7 cellular contexts compared by ENCODE assay signal in the genomic region with DNA sequence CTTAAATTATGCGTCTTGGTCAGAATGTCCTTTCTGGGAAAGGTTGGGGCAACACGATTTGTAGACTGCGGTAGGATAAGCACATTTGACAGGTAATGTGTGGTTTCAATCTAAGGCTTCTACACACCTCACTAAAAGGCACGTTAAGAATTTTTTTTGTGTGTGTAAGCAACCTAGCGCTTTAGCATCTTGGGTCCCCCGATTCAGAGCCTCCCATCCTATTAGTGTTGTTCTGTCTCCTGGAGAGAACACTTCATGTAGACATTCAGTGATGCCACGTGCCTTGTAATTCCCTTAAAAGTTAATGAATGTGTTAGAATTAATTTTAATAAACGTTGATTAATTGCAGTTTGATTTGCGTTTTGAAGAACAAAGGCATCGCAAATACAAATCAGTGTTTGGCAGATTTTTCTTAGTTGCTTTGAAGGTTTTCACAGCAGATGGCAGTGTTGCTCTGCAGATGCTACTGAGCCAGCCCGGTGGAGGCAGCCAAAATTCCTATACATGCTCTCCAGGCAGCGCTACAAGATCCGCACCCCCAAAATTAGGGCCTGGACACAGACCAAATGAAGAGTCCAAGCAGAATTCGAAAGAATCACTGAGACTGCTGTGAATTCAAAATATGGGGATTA.
DNase-seq lines count a peak whose midpoint lies in the region; ATAC-seq and TF ChIP-seq lines count a peak whose summit lies in the region.

No MANE protein-coding gene starts in this region.

- H3K4me3 ChIP-seq in GM06990 (replicated peaks; ENCODE audit: low read depth, low read length) (no peak overlapping the region), NT2/D1 (ENCODE audit: insufficient read length, low read depth) (no peak overlapping the region)
- no peak overlapping the region for H3K4me3 ChIP-seq in naive thymus-derived CD4-positive, alpha-beta T cell (ENCODE audit: low read length)

- intact Hi-C loops in naive thymus-derived CD4-positive, alpha-beta T cell (cut with micrococcal nuclease), result no loop called here

- CTCF ChIA-PET in naive thymus-derived CD4-positive, alpha-beta T cell (lab: Charles Lee), result no interaction called here

- no peaks in the 10 kb centered on the region for H3K27me3 ChIP-seq in GM06990 (replicated peaks; ENCODE audit: control insufficient read depth, insufficient read depth, low read length)
- no peaks in the 10 kb centered on the region for H3K27me3 ChIP-seq in NT2/D1 (ENCODE audit: insufficient read depth, insufficient read length)
- H3K27me3 ChIP-seq in naive thymus-derived CD4-positive, alpha-beta T cell (ENCODE audit: control insufficient read depth in 2 of 2, insufficient read depth in 2 of 2, low read length in 2 of 2), result no peaks in the 10 kb centered on the region

- no peak for DNase-seq in GM06990 (ENCODE audit: extremely low read depth, insufficient read length)
- peak; percentile 63 for DNase-seq in NT2/D1 (ENCODE audit: low read depth, low spot score)
- DNase-seq in ecto neural progenitor cell (ENCODE audit: low spot score), result peak; percentile 68
- peak; percentile 61 for DNase-seq in middle frontal gyrus (ENCODE audit: extremely low spot score, low spot score)
- no peak for DNase-seq in naive thymus-derived CD4-positive, alpha-beta T cell

- peak; percentile 53 for ATAC-seq in HG03378 (IDR thresholded peaks at IDR 0.05; ENCODE audit: unreplicated experiment)
- ATAC-seq in GM19328 (IDR thresholded peaks at IDR 0.05; ENCODE audit: unreplicated experiment), result no peak
- ATAC-seq in naive thymus-derived CD4-positive, alpha-beta T cell, result no peak

- no peak overlapping the region for H3K9ac ChIP-seq in NT2/D1 (ENCODE audit: insufficient read length, low read depth)

- H3K27ac ChIP-seq in naive thymus-derived CD4-positive, alpha-beta T cell (ENCODE audit: low read depth, low read length), result no peak overlapping the region

- POLR2A ChIA-PET in naive thymus-derived CD4-positive, alpha-beta T cell (lab: Charles Lee), result no interaction called here

- H3K27ac Mint-ChIP-seq in naive thymus-derived CD4-positive, alpha-beta T cell, result no peak overlapping the region

- no peaks in the 10 kb centered on the region for H3K4me1 Mint-ChIP-seq in naive thymus-derived CD4-positive, alpha-beta T cell

- H3K4me3 Mint-ChIP-seq in naive thymus-derived CD4-positive, alpha-beta T cell, result no peak overlapping the region

- H3K9me3 Mint-ChIP-seq in naive thymus-derived CD4-positive, alpha-beta T cell, result no peaks in the 10 kb centered on the region

- H3K27me3 Mint-ChIP-seq in naive thymus-derived CD4-positive, alpha-beta T cell, result peaks cover 2 to 28% (median 19%) of the 10 kb centered on the region in 5 donors

- H3K36me3 ChIP-seq in GM06990 (ENCODE audit: control insufficient read depth, insufficient read depth, low read length), result no peaks in the 10 kb centered on the region
- H3K36me3 ChIP-seq in NT2/D1 (ENCODE audit: insufficient read depth, insufficient read length, low read length), result no peaks in the 10 kb centered on the region
- H3K36me3 ChIP-seq in naive thymus-derived CD4-positive, alpha-beta T cell (ENCODE audit: control insufficient read depth in 2 of 3, insufficient read depth in 3 of 3, low read length in 3 of 3), result no peaks in the 10 kb centered on the region

- H3K36me3 Mint-ChIP-seq in naive thymus-derived CD4-positive, alpha-beta T cell, result no peaks in the 10 kb centered on the region

- H3K9me3 ChIP-seq in NT2/D1 (ENCODE audit: insufficient read depth, low read length), result no peaks in the 10 kb centered on the region
- H3K9me3 ChIP-seq in naive thymus-derived CD4-positive, alpha-beta T cell (ENCODE audit: control insufficient read depth in 2 of 3, low read length in 3 of 3), result no peaks in the 10 kb centered on the region

- peak; percentile 43 for TF ChIP-seq CTCF in GM06990 (IDR thresholded peaks at IDR 0.05; ENCODE audit: insufficient read depth, low read length, poor library complexity, severe bottlenecking)

- H3K4me1 ChIP-seq in NT2/D1 (ENCODE audit: insufficient read depth, insufficient read length), result no peaks in the 10 kb centered on the region
- no peaks in the 10 kb centered on the region for H3K4me1 ChIP-seq in naive thymus-derived CD4-positive, alpha-beta T cell (ENCODE audit: control insufficient read depth in 2 of 2, insufficient read depth in 2 of 2, low read length in 2 of 2)

Comparison
In these comparisons a context has a peak if more than half of its experiments do, and no peak if none do; other contexts are left out.
1. DNase-seq: peak in NT2/D1 (single experiment), ecto neural progenitor cell (single experiment) and middle frontal gyrus (single experiment); none in GM06990 (single experiment) and naive thymus-derived CD4-positive, alpha-beta T cell (0 of 9).